21 cellular contexts compared by ENCODE assay signal in genomic region chr10:93173867-93174845, GRCh38.
DNase-seq lines count a peak whose midpoint lies in the region; ATAC-seq and TF ChIP-seq lines count a peak whose summit lies in the region.
"Had no signal": no experiment of that assay in that cellular context is flagged by ENCODE, and none has a peak within 500 bp of the region (broad histone marks: within the 10 kb centered on the region; RNA-seq: fewer than 3 reads in every experiment).

No MANE protein-coding gene starts in this region.

- TF ChIP-seq CTCF in mesothelial cell of epicardium (IDR thresholded peaks at IDR 0.05; ENCODE audit: unreplicated experiment) (no peak), retinal pigment epithelial cell (conservative IDR thresholded peaks at IDR 0.05; ENCODE audit: low read depth, low read length) (no peak)

- H3K4me1 ChIP-seq in effector memory CD4-positive, alpha-beta T cell (ENCODE audit: control insufficient read depth, insufficient read depth, low read length, poor library complexity, severe bottlenecking), result no peaks in the 10 kb centered on the region

- no peaks in the 10 kb centered on the region for H3K27me3 ChIP-seq in effector memory CD4-positive, alpha-beta T cell (replicated peaks; ENCODE audit: control insufficient read depth, insufficient read depth, low read length, poor library complexity, severe bottlenecking)

- H3K9me3 Mint-ChIP-seq in mesothelial cell of epicardium, result peaks cover 26% of the 10 kb centered on the region

- H3K36me3 Mint-ChIP-seq in mesothelial cell of epicardium, result peaks cover 13% of the 10 kb centered on the region

- no peaks in the 10 kb centered on the region for H3K27me3 Mint-ChIP-seq in mesothelial cell of epicardium (ENCODE audit: low read depth)

- peak overlapping the region; percentile 4 for H3K4me3 ChIP-seq in retinal pigment epithelial cell (ENCODE audit: low read length)
- no peak overlapping the region for H3K4me3 ChIP-seq in effector memory CD4-positive, alpha-beta T cell (ENCODE audit: insufficient read depth, low read depth, low read length, poor library complexity, severe bottlenecking)
- H3K4me3 ChIP-seq: GM12878, GM23248, MG63 had no signal

- no peak overlapping the region for H3K4me3 Mint-ChIP-seq in mesothelial cell of epicardium
- H3K4me3 Mint-ChIP-seq: CD4-positive, alpha-beta memory T cell had no signal

- H3K4me1 Mint-ChIP-seq in mesothelial cell of epicardium, result peaks cover 41% of the 10 kb centered on the region
- H3K4me1 Mint-ChIP-seq: CD4-positive, alpha-beta memory T cell had no signal

- DNase-seq in HuH-7 (ENCODE audit: low spot score) (peak; percentile 34), iris pigment epithelial cell (ENCODE audit: low read depth) (peak; percentile 58), mesothelial cell of epicardium (ENCODE audit: low spot score in 2 of 2, unreplicated experiment in 2 of 2) (no peak), retinal pigment epithelial cell (ENCODE audit: low read depth) (peak; percentile 83)
- no peak for DNase-seq in activated CD8-positive, alpha-beta memory T cell treated with anti-CD3 and anti-CD28 coated beads, Interleukin-2, amount 50 U/mL, for 48 hours
- DNase-seq in effector memory CD4-positive, alpha-beta T cell, result no peak
- DNase-seq: CD4-positive, alpha-beta memory T cell; EL; GM23248; HCEC 1CT; Kasumi-1; MG63; NCI-H1048; NCI-H1436; NCI-H1930; NCI-H226; NCI-H524; NCI-H82 had no signal

- no peak for ATAC-seq in GM18867 (IDR thresholded peaks at IDR 0.05; ENCODE audit: unreplicated experiment)
- ATAC-seq: GM12878 had no signal

- no peaks in the 10 kb centered on the region for H3K36me3 ChIP-seq in effector memory CD4-positive, alpha-beta T cell (ENCODE audit: control insufficient read depth, insufficient read depth, low read length)
- H3K36me3 ChIP-seq: MG63 had no signal

- H3K27ac ChIP-seq in effector memory CD4-positive, alpha-beta T cell (ENCODE audit: insufficient read depth, low read length, poor library complexity, severe bottlenecking), result no peak overlapping the region
- H3K27ac ChIP-seq: GM23248, HL-60 had no signal

- peak overlapping the region; percentile 81 for H3K27ac Mint-ChIP-seq in mesothelial cell of epicardium
- H3K27ac Mint-ChIP-seq: CD4-positive, alpha-beta memory T cell had no signal

- H3K9me3 ChIP-seq in effector memory CD4-positive, alpha-beta T cell (ENCODE audit: control insufficient read depth, low read length), result no peaks in the 10 kb centered on the region

Comparison
In these comparisons a context has a peak if more than half of its experiments do, and no peak if none do; other contexts are left out.
1. DNase-seq: peak in HuH-7 (single experiment), iris pigment epithelial cell (single experiment) and retinal pigment epithelial cell (single experiment); none in mesothelial cell of epicardium (0 of 2), activated CD8-positive, alpha-beta memory T cell treated with anti-CD3 and anti-CD28 coated beads, Interleukin-2, amount 50 U/mL, for 48 hours (single experiment) and effector memory CD4-positive, alpha-beta T cell (0 of 3).